ENCODE assay signal across 8 cellular contexts in genomic region chr19:36604656-36605100, GRCh38. TPM values are rescaled to one million over a fixed set of nuclear protein-coding genes. Genes with fewer than 3 reads are reported as not detected.
A peak's percentile ranks its signal among the peaks of the same experiment; 100 is the strongest.
DNase-seq lines count a peak whose midpoint lies in the region; TF ChIP-seq lines count a peak whose summit lies in the region.

No MANE protein-coding gene starts in this region.

- H3K4me1 Mint-ChIP-seq in endothelial cell (ENCODE audit: unreplicated experiment): peaks cover 10% of the 10 kb centered on the region

- no peak overlapping the region for H3K27ac Mint-ChIP-seq in endothelial cell (ENCODE audit: unreplicated experiment)

- H3K27me3 Mint-ChIP-seq in endothelial cell (ENCODE audit: unreplicated experiment): peaks cover 5% of the 10 kb centered on the region

- TF ChIP-seq CTCF in HFF-Myc (IDR thresholded peaks at IDR 0.05; ENCODE audit: low read depth, low read length, missing control alignments) (no peak), endothelial cell (IDR thresholded peaks at IDR 0.05; ENCODE audit: unreplicated experiment) (no peak)

- H3K4me3 ChIP-seq in HFF-Myc (replicated peaks; ENCODE audit: low read depth, low read length): peak overlapping the region; percentile 69

- peaks cover 3% of the 10 kb centered on the region for H3K9me3 Mint-ChIP-seq in endothelial cell (ENCODE audit: unreplicated experiment)

- peaks cover 32% of the 10 kb centered on the region for H3K36me3 Mint-ChIP-seq in endothelial cell (ENCODE audit: low read depth, unreplicated experiment)

- peak overlapping the region; percentile 98 for H3K4me3 Mint-ChIP-seq in endothelial cell (ENCODE audit: unreplicated experiment)

- DNase-seq in GF-D8 (lab: John Stamatoyannopoulos, UW) (peak; percentile 32), HFF-Myc (ENCODE audit: extremely low read depth, low read depth) (no peak), NCI-H2171 (lab: John Stamatoyannopoulos, UW) (peak; percentile 37), endothelial cell (ENCODE audit: low spot score) (peak; percentile 32), mucosa of gallbladder (ENCODE audit: low spot score) (peak; percentile 71), NCI-H2227 (lab: John Stamatoyannopoulos, UW; ENCODE audit: unreplicated experiment) (no peak)
- peak; percentile 37 to 66 (median 57) for DNase-seq in activated CD8-positive, alpha-beta memory T cell treated with anti-CD3 and anti-CD28 coated beads for 48 hours (ENCODE audit: low read depth in 2 of 3, low spot score in 2 of 3)
- peak; percentile 73 to 83 for DNase-seq in stimulated activated CD8-positive, alpha-beta memory T cell treated with anti-CD3 and anti-CD28 coated beads, Interleukin-4, amount 100 ng/mL, for 4 hours (ENCODE audit: low read depth in 2 of 2, low spot score in 1 of 2)

RNA-seq across cellular contexts. Expression of gene ZNF382, which starts 0.4 kb away (rescaled TPM):
- total RNA-seq in endothelial cell (ENCODE audit: unreplicated experiment) (12.5 TPM), mucosa of gallbladder (8.4 TPM)

RNA-seq across cellular contexts. Expression of gene ZNF529, which starts 31.6 kb away (rescaled TPM):
- total RNA-seq in endothelial cell (ENCODE audit: unreplicated experiment) (19.0 TPM), mucosa of gallbladder (14.2 TPM)

Comparison
In these comparisons a context has a peak if more than half of its experiments do, and no peak if none do; other contexts are left out.
1. DNase-seq: peak in GF-D8 (single experiment), NCI-H2171 (single experiment), activated CD8-positive, alpha-beta memory T cell treated with anti-CD3 and anti-CD28 coated beads for 48 hours (3 of 3), endothelial cell (single experiment), mucosa of gallbladder (single experiment) and stimulated activated CD8-positive, alpha-beta memory T cell treated with anti-CD3 and anti-CD28 coated beads, Interleukin-4, amount 100 ng/mL, for 4 hours (2 of 2); none in HFF-Myc (single experiment) and NCI-H2227 (single experiment).